ENCODE assay signal across 28 cellular contexts in genomic region chr14:88490168-88490567, GRCh38.
"Had no signal": no experiment of that assay in that cellular context is flagged by ENCODE, and none has a peak within 500 bp of the region (broad histone marks: within the 10 kb centered on the region; RNA-seq: fewer than 3 reads in every experiment).

No MANE protein-coding gene starts in this region.

- H3K4me3 ChIP-seq: coronary artery, dorsolateral prefrontal cortex, esophagus squamous epithelium, gastroesophageal sphincter had no signal

- H3K27ac ChIP-seq: brain microvascular endothelial cell, coronary artery, dorsolateral prefrontal cortex, esophagus squamous epithelium, gastroesophageal sphincter had no signal

- H3K27me3 ChIP-seq: brain microvascular endothelial cell, dorsolateral prefrontal cortex, esophagus squamous epithelium, gastroesophageal sphincter had no signal

- ATAC-seq: activated CD8-positive, alpha-beta T cell treated with anti-CD3 and anti-CD28 coated beads for 36 hours; activated T-cell treated with anti-CD3 and anti-CD28 coated beads, Interleukin-2, amount 50 U/mL, for 4 hours; activated T-helper 17 cell treated with anti-CD3 and anti-CD28 coated beads, Interleukin-2, amount 50 U/mL, for 72 hours; gastroesophageal sphincter; T-helper 17 cell had no signal

- H3K9me3 ChIP-seq: esophagus squamous epithelium, gastroesophageal sphincter had no signal

- DNase-seq: activated CD4-positive, alpha-beta T cell treated with anti-CD3 and anti-CD28 coated beads for 1 hour; activated CD4-positive, alpha-beta T cell treated with anti-CD3 and anti-CD28 coated beads for 4 hours; activated CD4-positive, alpha-beta T cell treated with anti-CD3 and anti-CD28 coated beads, Interleukin-2, amount 10 ng/mL, durations not matched to agents 7 days and 5 days; activated CD4-positive, alpha-beta T cell treated with anti-CD3 and anti-CD28 coated beads, Interleukin-2, amount 50 U/mL, for 4 hours; activated CD8-positive, alpha-beta memory T cell treated with anti-CD3 and anti-CD28 coated beads for 24 hours; activated CD8-positive, alpha-beta T cell treated with anti-CD3 and anti-CD28 coated beads for 36 hours; activated effector memory CD4-positive, alpha-beta T cell treated with Interleukin-2 at 50 U/mL for 16 hours; activated gamma-delta T cell treated with Interleukin-2 at 50 U/mL for 16 hours; activated naive CD4-positive, alpha-beta T cell treated with anti-CD3 and anti-CD28 coated beads, Interleukin-2, amount 50 U/mL, for 16 hours; activated naive CD4-positive, alpha-beta T cell treated with Interleukin-2 at 50 U/mL for 16 hours; activated T-cell treated with anti-CD3 and anti-CD28 coated beads, Interleukin-2, amount 50 U/mL, for 4 hours; amniotic stem cell; anterior cingulate cortex; brain microvascular endothelial cell; dorsolateral prefrontal cortex; effector memory CD4-positive, alpha-beta T cell; esophagus squamous epithelium; foreskin melanocyte; T-helper 1 cell; T-helper 17 cell; T1000 had no signal

- H3K27ac Mint-ChIP-seq: activated CD4-positive, alpha-beta T cell treated with anti-CD3 and anti-CD28 coated beads, Interleukin-2, amount 10 ng/mL, durations not matched to agents 7 days and 5 days; activated CD8-positive, alpha-beta T cell treated with anti-CD3 and anti-CD28 coated beads for 36 hours; activated naive CD8-positive, alpha-beta T cell; activated T-helper 17 cell treated with anti-CD3 and anti-CD28 coated beads, Interleukin-2, amount 50 U/mL, for 72 hours; dendritic cell treated with granulocyte-macrophage colony-stimulating factor and Interleukin-4, amounts not matched to agents 40 ng/mL and 50 ng/mL, for 4 days; T-helper 17 cell; T-helper 2 cell treated with Interferon-gamma antibody and Interleukin-4, amounts not matched to agents 5 μg/mL and 100 μg/mL, for 36 hours had no signal

- H3K4me1 Mint-ChIP-seq: activated T-helper 17 cell treated with anti-CD3 and anti-CD28 coated beads, Interleukin-2, amount 50 U/mL, for 72 hours; central memory CD8-positive, alpha-beta T cell had no signal

- H3K4me3 Mint-ChIP-seq: activated CD4-positive, alpha-beta T cell treated with anti-CD3 and anti-CD28 coated beads, Interleukin-2, amount 10 ng/mL, durations not matched to agents 7 days and 5 days; activated CD8-positive, alpha-beta T cell treated with anti-CD3 and anti-CD28 coated beads for 36 hours; activated naive CD8-positive, alpha-beta T cell; activated T-cell treated with anti-CD3 and anti-CD28 coated beads, Interleukin-2, amount 50 U/mL, for 4 hours; activated T-helper 17 cell treated with anti-CD3 and anti-CD28 coated beads, Interleukin-2, amount 50 U/mL, for 72 hours; central memory CD8-positive, alpha-beta T cell; dendritic cell treated with granulocyte-macrophage colony-stimulating factor and Interleukin-4, amounts not matched to agents 40 ng/mL and 50 ng/mL, for 4 days; T-helper 17 cell; T-helper 2 cell treated with Interferon-gamma antibody and Interleukin-4, amounts not matched to agents 5 μg/mL and 100 μg/mL, for 36 hours had no signal

- H3K9me3 Mint-ChIP-seq: activated CD4-positive, alpha-beta T cell treated with anti-CD3 and anti-CD28 coated beads, Interleukin-2, amount 10 ng/mL, durations not matched to agents 7 days and 5 days; activated CD8-positive, alpha-beta T cell treated with anti-CD3 and anti-CD28 coated beads for 36 hours; activated T-cell treated with anti-CD3 and anti-CD28 coated beads, Interleukin-2, amount 50 U/mL, for 4 hours; activated T-helper 17 cell treated with anti-CD3 and anti-CD28 coated beads, Interleukin-2, amount 50 U/mL, for 72 hours; central memory CD8-positive, alpha-beta T cell; dendritic cell treated with granulocyte-macrophage colony-stimulating factor and Interleukin-4, amounts not matched to agents 40 ng/mL and 50 ng/mL, for 4 days; T-helper 2 cell treated with Interferon-gamma antibody and Interleukin-4, amounts not matched to agents 5 μg/mL and 100 μg/mL, for 36 hours had no signal

- H3K36me3 Mint-ChIP-seq: activated naive CD8-positive, alpha-beta T cell had no signal

- H3K27me3 Mint-ChIP-seq: activated T-helper 17 cell treated with anti-CD3 and anti-CD28 coated beads, Interleukin-2, amount 50 U/mL, for 72 hours had no signal
